In genomic region chr12:122523846-122524718, GRCh38 we compare ENCODE assay signal across 8 cellular contexts. TPM values are rescaled to one million over a fixed set of nuclear protein-coding genes. Genes with fewer than 3 reads are reported as not detected.
A peak's percentile ranks its signal among the peaks of the same experiment; 100 is the strongest.
DNase-seq lines count a peak whose midpoint lies in the region; ATAC-seq lines count a peak whose summit lies in the region.

No MANE protein-coding gene starts in this region.

- H3K36me3 Mint-ChIP-seq in T-helper 2 cell treated with Interferon-gamma antibody and Interleukin-4, amounts not matched to agents 5 μg/mL and 100 μg/mL, for 36 hours (ENCODE audit: low read depth), result peaks cover 53% of the 10 kb centered on the region
- H3K36me3 Mint-ChIP-seq in T-cell, result peaks cover 46% of the 10 kb centered on the region

- H3K36me3 ChIP-seq in iPS-15b (ENCODE audit: control insufficient read depth, insufficient read depth, low read length) (peaks cover 20% of the 10 kb centered on the region), subcutaneous abdominal adipose tissue (ENCODE audit: control insufficient read depth in 5 of 5, insufficient read depth in 5 of 5, low read length in 5 of 5) (peaks cover 29 to 33% (median 30%) of the 10 kb centered on the region in 5 donors)

- peak overlapping the region; percentile 58 for H3K27ac Mint-ChIP-seq in T-helper 2 cell treated with Interferon-gamma antibody and Interleukin-4, amounts not matched to agents 5 μg/mL and 100 μg/mL, for 36 hours
- peak overlapping the region; percentile 69 to 87 for H3K27ac Mint-ChIP-seq in T-cell

- H3K27me3 Mint-ChIP-seq in T-helper 2 cell treated with Interferon-gamma antibody and Interleukin-4, amounts not matched to agents 5 μg/mL and 100 μg/mL, for 36 hours (ENCODE audit: low read depth), result no peaks in the 10 kb centered on the region
- H3K27me3 Mint-ChIP-seq in T-cell, result no peaks in the 10 kb centered on the region

- peaks cover 9% of the 10 kb centered on the region for H3K4me1 ChIP-seq in iPS-15b (ENCODE audit: control insufficient read depth, insufficient read depth, low read length)
- H3K4me1 ChIP-seq in subcutaneous abdominal adipose tissue (ENCODE audit: control insufficient read depth in 5 of 5, insufficient read depth in 5 of 5, low read length in 5 of 5), result peaks cover 7 to 45% (median 42%) of the 10 kb centered on the region in 5 donors

- H3K4me3 ChIP-seq in iPS-15b (ENCODE audit: low read depth, low read length) (peak overlapping the region; percentile 51), subcutaneous abdominal adipose tissue (ENCODE audit: low read depth in 1 of 5, low read length in 5 of 5) (peak overlapping the region; percentile 57 to 74 (median 71))

- H3K27ac ChIP-seq in subcutaneous abdominal adipose tissue (ENCODE audit: low read depth, low read length), result peak overlapping the region; percentile 100

- H3K4me1 Mint-ChIP-seq in T-helper 2 cell treated with Interferon-gamma antibody and Interleukin-4, amounts not matched to agents 5 μg/mL and 100 μg/mL, for 36 hours (ENCODE audit: low read depth), result peaks cover 39% of the 10 kb centered on the region
- H3K4me1 Mint-ChIP-seq in T-cell, result peaks cover 46 to 54% (median 52%) of the 10 kb centered on the region in 3 donors

- peak overlapping the region; percentile 19 for H3K9ac ChIP-seq in iPS-15b (ENCODE audit: low read depth, low read length)
- peak overlapping the region in 4 of 5 donors; percentile 31 to 84 (median 64) for H3K9ac ChIP-seq in subcutaneous abdominal adipose tissue (ENCODE audit: low read length in 5 of 5)

- H3K9me3 ChIP-seq in iPS-15b (ENCODE audit: control insufficient read depth, insufficient read depth, low read length), result no peaks in the 10 kb centered on the region
- no peaks in the 10 kb centered on the region for H3K9me3 ChIP-seq in subcutaneous abdominal adipose tissue (ENCODE audit: control insufficient read depth in 5 of 5, low read length in 5 of 5)

- peak overlapping the region; percentile 97 for H3K4me3 Mint-ChIP-seq in T-helper 2 cell treated with Interferon-gamma antibody and Interleukin-4, amounts not matched to agents 5 μg/mL and 100 μg/mL, for 36 hours
- H3K4me3 Mint-ChIP-seq in T-cell, result peak overlapping the region in 2 of 3 donors; percentile 85 to 87

- H3K27me3 ChIP-seq in iPS-15b (ENCODE audit: control insufficient read depth, insufficient read depth, low read length) (no peaks in the 10 kb centered on the region), subcutaneous abdominal adipose tissue (ENCODE audit: control insufficient read depth in 5 of 5, insufficient read depth in 4 of 5, low read length in 5 of 5) (no peaks in the 10 kb centered on the region)

- no peaks in the 10 kb centered on the region for H3K9me3 Mint-ChIP-seq in T-helper 2 cell treated with Interferon-gamma antibody and Interleukin-4, amounts not matched to agents 5 μg/mL and 100 μg/mL, for 36 hours
- H3K9me3 Mint-ChIP-seq in T-cell, result no peaks in the 10 kb centered on the region

- CTCF ChIA-PET in T-cell (lab: Charles Lee), result no interaction called here

- POLR2A ChIA-PET in T-cell (lab: Charles Lee), result interaction anchor here (1.0 to 1.5 kb wide), 4 partner anchors 11 to 23 kb away, joined by 3 to 8 read pairs (median 8); partner anchors contain the start of gene ZCCHC8 (in 1 of the 2)

- DNase-seq in T-helper 2 cell treated with Interferon-gamma antibody and Interleukin-4, amounts not matched to agents 5 μg/mL and 100 μg/mL, for 36 hours (ENCODE audit: low spot score), result no peak
- DNase-seq in T-helper 2 cell (no peak), T-cell (no peak), glomerular visceral epithelial cell (ENCODE audit: extremely low spot score) (no peak), C1 segment of cervical spinal cord (lab: John Stamatoyannopoulos, UW) (no peak)

- no peak for ATAC-seq in T-cell (replicated peaks in 1 of 4)
- ATAC-seq in GM18519 (IDR thresholded peaks at IDR 0.05; ENCODE audit: low FRiP score, unreplicated experiment), result no peak

RNA-seq across cellular contexts. Expression of gene RSRC2, which starts 2.7 kb away (rescaled TPM):
- total RNA-seq in T-cell, result 100 to 1,000 TPM in 3 of 5 donors, 10 to 100 TPM in 2; 92.8 to 237 (median 108) TPM

RNA-seq across cellular contexts. Expression of gene KNTC1, which starts 3.0 kb away (rescaled TPM):
- 10 to 100 TPM; 26.2 to 35.7 (median 29.2) TPM for total RNA-seq in T-cell

RNA-seq across cellular contexts. Expression of gene ZCCHC8, which starts 23.4 kb away (rescaled TPM):
- 10 to 100 TPM; 41.9 to 49.5 (median 45.3) TPM for total RNA-seq in T-cell
